1 cellular context compared by ENCODE assay signal in genomic region chr4:110061101-110061500, GRCh38.
TF ChIP-seq lines count a peak whose summit lies in the region.

No MANE protein-coding gene starts in this region.

TF ChIP-seq in HEK293, 187 proteins besides CTCF, POLR2A, EP300 and RAD21:
- TF ChIP-seq ZNF398 (tag by site-specific recombination; IDR thresholded peaks at IDR 0.05) (no peak), ZNF623 (tag by site-specific recombination; IDR thresholded peaks at IDR 0.05) (peak; percentile 60), PRDM1 (tag by site-specific recombination; IDR thresholded peaks at IDR 0.05) (peak; percentile 87)
